ENCODE assay signal across 1 cellular context in genomic region chr6:157587127-157587729, GRCh38.
TF ChIP-seq lines count a peak whose summit lies in the region.

No MANE protein-coding gene starts in this region.

TF ChIP-seq in HepG2, 621 proteins besides CTCF, POLR2A, EP300 and RAD21 (continued from another document):
- TF ChIP-seq KAT8 (CRISPR knock-in tag; IDR thresholded peaks at IDR 0.05) (no peak), ZNF318 (CRISPR knock-in tag; IDR thresholded peaks at IDR 0.05) (no peak), KDM5B (CRISPR knock-in tag; IDR thresholded peaks at IDR 0.05; ENCODE audit: borderline replicate concordance) (no peak), ZNF83 (CRISPR knock-in tag; IDR thresholded peaks at IDR 0.05; ENCODE audit: borderline replicate concordance) (no peak)
